In the genomic region with DNA sequence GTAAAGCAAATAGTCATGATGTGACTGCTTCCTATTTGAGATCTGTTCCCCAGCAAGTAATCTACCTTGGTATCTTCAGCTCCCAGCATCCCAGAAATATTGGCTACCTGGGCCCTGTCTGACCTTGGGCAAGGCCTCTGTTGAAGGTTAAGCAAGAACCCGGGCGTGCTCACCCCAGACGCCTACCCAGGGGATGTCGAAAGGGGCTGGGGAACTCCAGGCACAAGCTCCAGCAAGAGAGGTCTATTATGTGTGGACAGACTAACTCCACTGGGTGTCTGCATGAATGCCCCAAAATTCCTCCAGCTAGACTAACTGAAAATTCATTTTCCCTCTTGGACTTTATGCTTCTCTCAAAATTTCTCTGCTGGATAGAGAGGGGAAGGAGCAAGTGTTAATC, we compare ENCODE assay signal across 20 cellular contexts.
"Had no signal": no experiment of that assay in that cellular context is flagged by ENCODE, and none has a peak within 500 bp of the region (broad histone marks: within the 10 kb centered on the region; RNA-seq: fewer than 3 reads in every experiment).

No MANE protein-coding gene starts in this region.

- H3K9me3 ChIP-seq: heart left ventricle had no signal

- H3K36me3 Mint-ChIP-seq: activated CD8-positive, alpha-beta memory T cell treated with anti-CD3 and anti-CD28 coated beads, Interleukin-2, amount 10 ng/mL, durations not matched to agents 7 days and 5 days; brain; naive B cell had no signal

- H3K27me3 Mint-ChIP-seq: activated CD8-positive, alpha-beta memory T cell treated with anti-CD3 and anti-CD28 coated beads, Interleukin-2, amount 10 ng/mL, durations not matched to agents 7 days and 5 days; activated naive CD8-positive, alpha-beta T cell treated with anti-CD3 and anti-CD28 coated beads, Interleukin-2, amount 50 U/mL, for 24 hours; brain had no signal

- H3K9me3 Mint-ChIP-seq: activated CD4-positive, alpha-beta memory T cell treated with anti-CD3 and anti-CD28 coated beads, Interleukin-2, amount 10 ng/mL, durations not matched to agents 7 days and 5 days; activated naive CD8-positive, alpha-beta T cell treated with anti-CD3 and anti-CD28 coated beads, Interleukin-2, amount 50 U/mL, for 24 hours; activated T-helper 1 cell treated with anti-CD3 and anti-CD28 coated beads, Interleukin-12 subunit alpha, Interleukin-12 subunit beta, Interleukin-2, Interleukin-4 antibody, amounts not matched to agents 30 ng/mL and 10 ng/mL and 1 ng/mL, durations not matched to agents 14 hours and 24 hours and 36 hours; brain; effector memory CD8-positive, alpha-beta T cell; naive B cell had no signal

- H3K4me1 Mint-ChIP-seq: brain, naive B cell had no signal

- H3K27ac Mint-ChIP-seq: activated CD4-positive, alpha-beta memory T cell treated with anti-CD3 and anti-CD28 coated beads, Interleukin-2, amount 10 ng/mL, durations not matched to agents 7 days and 5 days; activated CD8-positive, alpha-beta memory T cell treated with anti-CD3 and anti-CD28 coated beads, Interleukin-2, amount 10 ng/mL, durations not matched to agents 7 days and 5 days; activated naive CD8-positive, alpha-beta T cell treated with anti-CD3 and anti-CD28 coated beads, Interleukin-2, amount 50 U/mL, for 24 hours; activated T-helper 1 cell treated with anti-CD3 and anti-CD28 coated beads, Interleukin-12 subunit alpha, Interleukin-12 subunit beta, Interleukin-2, Interleukin-4 antibody, amounts not matched to agents 30 ng/mL and 10 ng/mL and 1 ng/mL, durations not matched to agents 14 hours and 24 hours and 36 hours; brain; effector memory CD8-positive, alpha-beta T cell; naive B cell had no signal

- H3K36me3 ChIP-seq: heart left ventricle had no signal

- DNase-seq: activated CD4-positive, alpha-beta memory T cell treated with anti-CD3 and anti-CD28 coated beads, Interleukin-2, amount 10 ng/mL, durations not matched to agents 7 days and 5 days; activated CD8-positive, alpha-beta memory T cell treated with anti-CD3 and anti-CD28 coated beads, Interleukin-2, amount 10 ng/mL, durations not matched to agents 7 days and 5 days; activated gamma-delta T cell; activated naive CD4-positive, alpha-beta T cell treated with anti-CD3 and anti-CD28 coated beads, Interleukin-2, amount 50 U/mL, for 16 hours; activated naive CD8-positive, alpha-beta T cell treated with anti-CD3 and anti-CD28 coated beads, Interleukin-2, amount 50 U/mL, for 24 hours; anterior cingulate cortex; central memory CD4-positive, alpha-beta T cell; dorsolateral prefrontal cortex; effector memory CD8-positive, alpha-beta T cell; heart left ventricle; mesendoderm; naive B cell; occipital lobe; stimulated activated CD4-positive, alpha-beta T cell treated with anti-CD3 and anti-CD28 coated beads, Interleukin-4, amount 100 ng/mL, for 1 hour; stimulated activated naive CD8-positive, alpha-beta T cell treated with anti-CD3 and anti-CD28 coated beads, Interleukin-15, Interleukin-2, amounts not matched to agents 100 U/mL and 50 U/mL, for 24 hours; T-helper 1 cell had no signal

- ATAC-seq: activated CD8-positive, alpha-beta memory T cell treated with anti-CD3 and anti-CD28 coated beads, Interleukin-2, amount 10 ng/mL, durations not matched to agents 7 days and 5 days; activated naive CD8-positive, alpha-beta T cell treated with anti-CD3 and anti-CD28 coated beads, Interleukin-2, amount 50 U/mL, for 24 hours; effector memory CD8-positive, alpha-beta T cell; heart left ventricle; SK-N-SH treated with all-trans-retinoic acid at 6 μM for 48 hours; stimulated activated naive CD8-positive, alpha-beta T cell treated with anti-CD3 and anti-CD28 coated beads, Interleukin-15, Interleukin-2, amounts not matched to agents 100 U/mL and 50 U/mL, for 24 hours had no signal

- FAIRE-seq: islet of Langerhans had no signal

- H3K4me3 Mint-ChIP-seq: activated CD4-positive, alpha-beta memory T cell treated with anti-CD3 and anti-CD28 coated beads, Interleukin-2, amount 10 ng/mL, durations not matched to agents 7 days and 5 days; activated CD8-positive, alpha-beta memory T cell treated with anti-CD3 and anti-CD28 coated beads, Interleukin-2, amount 10 ng/mL, durations not matched to agents 7 days and 5 days; activated naive CD8-positive, alpha-beta T cell treated with anti-CD3 and anti-CD28 coated beads, Interleukin-2, amount 50 U/mL, for 24 hours; activated T-helper 1 cell treated with anti-CD3 and anti-CD28 coated beads, Interleukin-12 subunit alpha, Interleukin-12 subunit beta, Interleukin-2, Interleukin-4 antibody, amounts not matched to agents 30 ng/mL and 10 ng/mL and 1 ng/mL, durations not matched to agents 14 hours and 24 hours and 36 hours; brain; effector memory CD8-positive, alpha-beta T cell; naive B cell had no signal

- H3K27ac ChIP-seq: dorsolateral prefrontal cortex, heart left ventricle had no signal

- H3K4me3 ChIP-seq: dorsolateral prefrontal cortex, heart left ventricle had no signal
